12 cellular contexts compared by ENCODE assay signal in genomic region chrX:22950278-22951266, GRCh38. TPM values are rescaled to one million over a fixed set of nuclear protein-coding genes. Genes with fewer than 3 reads are reported as not detected.
A peak's percentile ranks its signal among the peaks of the same experiment; 100 is the strongest.
DNase-seq lines count a peak whose midpoint lies in the region; ATAC-seq and TF ChIP-seq lines count a peak whose summit lies in the region.
"Had no signal": no experiment of that assay in that cellular context is flagged by ENCODE, and none has a peak within 500 bp of the region (broad histone marks: within the 10 kb centered on the region; RNA-seq: fewer than 3 reads in every experiment).

No MANE protein-coding gene starts in this region.

- 55 to 59% methylated on average over 5 of the region's 5 CpGs for WGBS in GM23248 (ENCODE audit: low coverage in 1 of 2, low lambda C conversion rate in 2 of 2, missing lambda C conversion rate in 2 of 2), 2 experiments
- 66 to 81% methylated on average over 5 of the region's 5 CpGs for WGBS in testis, 2 donors

- peaks cover 12% of the 10 kb centered on the region for H3K4me1 ChIP-seq in GM23248 (ENCODE audit: insufficient read depth)
- H3K4me1 ChIP-seq in testis, result no peaks in the 10 kb centered on the region
- H3K4me1 ChIP-seq: psoas muscle had no signal

- H3K27ac ChIP-seq in GM23248 (peak overlapping the region; percentile 32; the same call in 1 of the 2 replicates), testis (no peak overlapping the region)
- H3K27ac ChIP-seq: psoas muscle had no signal

- TF ChIP-seq CTCF in fibroblast of pulmonary artery (IDR thresholded peaks at IDR 0.05; ENCODE audit: low read length, missing control alignments), result no peak
- no peak for TF ChIP-seq CTCF in testis (IDR thresholded peaks at IDR 0.05)

- intact Hi-C loops in testis (cut with DNase I; ENCODE audit: low total_unique reads), result no loop called here

- no peaks in the 10 kb centered on the region for H4K20me1 ChIP-seq in GM23248 (ENCODE audit: insufficient read depth)

- H3K9me3 ChIP-seq in GM23248 (ENCODE audit: low read depth) (no peaks in the 10 kb centered on the region), testis (no peaks in the 10 kb centered on the region)
- H3K9me3 ChIP-seq: psoas muscle had no signal

- H3F3A ChIP-seq in GM23248 (ENCODE audit: insufficient read depth), result peaks cover 3% of the 10 kb centered on the region; the same call in 1 of the 2 replicates

- H3K9ac ChIP-seq in GM23248, result no peak overlapping the region

- H3K9me3 Mint-ChIP-seq in activated T-cell treated with anti-CD3 and anti-CD28 coated beads, Interleukin-2, amount 50 U/mL, for 4 hours, result no peaks in the 10 kb centered on the region

- no peaks in the 10 kb centered on the region for H3K79me2 ChIP-seq in GM23248 (ENCODE audit: insufficient read depth)

- no peak overlapping the region for H3K4me3 Mint-ChIP-seq in activated T-cell treated with anti-CD3 and anti-CD28 coated beads, Interleukin-2, amount 50 U/mL, for 4 hours
- H3K4me3 Mint-ChIP-seq: activated naive CD8-positive, alpha-beta T cell; stimulated activated effector memory CD8-positive, alpha-beta T cell treated with anti-CD3 and anti-CD28 coated beads, Interleukin-12 subunit alpha, Interleukin-12 subunit beta, amount 100 ng/mL, for 72 hours had no signal

- DNase-seq in GM23248, result peak; percentile 90
- peak; percentile 91 for DNase-seq in fibroblast of pulmonary artery (ENCODE audit: low read depth)
- DNase-seq in testis, result peak; percentile 41
- DNase-seq in activated T-cell treated with anti-CD3 and anti-CD28 coated beads, Interleukin-2, amount 50 U/mL, for 4 hours, result no peak
- DNase-seq in NCI-H82 (lab: John Stamatoyannopoulos, UW), result no peak
- DNase-seq: NCI-H146, psoas muscle had no signal

- no peaks in the 10 kb centered on the region for H3K27me3 Mint-ChIP-seq in activated T-cell treated with anti-CD3 and anti-CD28 coated beads, Interleukin-2, amount 50 U/mL, for 4 hours (ENCODE audit: low read depth)
- H3K27me3 Mint-ChIP-seq: activated naive CD8-positive, alpha-beta T cell had no signal

- H3K4me2 ChIP-seq in GM23248 (ENCODE audit: unreplicated experiment), result no peak overlapping the region

- H3K36me3 ChIP-seq in GM23248 (ENCODE audit: low read depth) (no peaks in the 10 kb centered on the region), testis (ENCODE audit: low read depth, missing control alignments) (no peaks in the 10 kb centered on the region)

- no peak for TF ChIP-seq POLR2A in testis (IDR thresholded peaks at IDR 0.05)

- no peaks in the 10 kb centered on the region for H3K36me3 Mint-ChIP-seq in activated T-cell treated with anti-CD3 and anti-CD28 coated beads, Interleukin-2, amount 50 U/mL, for 4 hours (ENCODE audit: insufficient read depth)
- H3K36me3 Mint-ChIP-seq: activated naive CD8-positive, alpha-beta T cell; stimulated activated effector memory CD8-positive, alpha-beta T cell treated with anti-CD3 and anti-CD28 coated beads, Interleukin-12 subunit alpha, Interleukin-12 subunit beta, amount 100 ng/mL, for 72 hours had no signal

- no peaks in the 10 kb centered on the region for H3K4me1 Mint-ChIP-seq in activated T-cell treated with anti-CD3 and anti-CD28 coated beads, Interleukin-2, amount 50 U/mL, for 4 hours (ENCODE audit: low read depth)
- H3K4me1 Mint-ChIP-seq: stimulated activated effector memory CD8-positive, alpha-beta T cell treated with anti-CD3 and anti-CD28 coated beads, Interleukin-12 subunit alpha, Interleukin-12 subunit beta, amount 100 ng/mL, for 72 hours had no signal

- H2AFZ ChIP-seq in GM23248, result no peak overlapping the region

- no peaks in the 10 kb centered on the region for H3K27me3 ChIP-seq in GM23248 (replicated peaks; ENCODE audit: insufficient read depth)
- H3K27me3 ChIP-seq in testis, result no peaks in the 10 kb centered on the region

- in situ Hi-C loops in GM23248 (cut with MboI), result no loop called here

- no peak overlapping the region for H3K4me3 ChIP-seq in GM23248
- no peak overlapping the region for H3K4me3 ChIP-seq in fibroblast of pulmonary artery (replicated peaks; ENCODE audit: low read depth, low read length)
- no peak overlapping the region for H3K4me3 ChIP-seq in testis
- H3K4me3 ChIP-seq: psoas muscle had no signal

- ATAC-seq in SK-N-SH treated with all-trans-retinoic acid at 6 μM for 48 hours, result peak; percentile 44; the same call in 2 of the 3 replicates
- no peak for ATAC-seq in GM21576 (IDR thresholded peaks at IDR 0.05; ENCODE audit: unreplicated experiment)
- ATAC-seq in activated T-cell treated with anti-CD3 and anti-CD28 coated beads, Interleukin-2, amount 50 U/mL, for 4 hours, result no peak
- ATAC-seq in GM19395 (IDR thresholded peaks at IDR 0.05; ENCODE audit: unreplicated experiment), result no peak
- ATAC-seq: psoas muscle; stimulated activated effector memory CD8-positive, alpha-beta T cell treated with anti-CD3 and anti-CD28 coated beads, Interleukin-12 subunit alpha, Interleukin-12 subunit beta, amount 100 ng/mL, for 72 hours had no signal

- no peaks in the 10 kb centered on the region for H3K9me2 ChIP-seq in GM23248 (ENCODE audit: insufficient read depth)

TF ChIP-seq in SK-N-SH treated with all-trans-retinoic acid at 6 μM for 48 hours, 23 proteins besides CTCF, POLR2A, EP300 and RAD21:
- TF ChIP-seq BACH2 (CRISPR knock-in tag; IDR thresholded peaks at IDR 0.05; ENCODE audit: borderline replicate concordance), result no peak

RNA-seq across cellular contexts. Expression of gene DDX53, which starts 49.2 kb away (rescaled TPM):
- total RNA-seq in GM23248 (2014; rRNA removed; shearing (Covaris generic)), result not detected in 2 replicates
- not detected in 2 replicates for polyA plus RNA-seq in GM23248 (2016; fragmentation: Nextera tagmentation; extraction: Ambion mirVana)
- 1 to 10 TPM; 4.6 to 7.1 TPM for total RNA-seq in testis
- 5.3 TPM for polyA plus RNA-seq in testis (ENCODE audit: insufficient read depth, low read depth, low replicate concordance)
- total RNA-seq in activated T-cell treated with anti-CD3 and anti-CD28 coated beads, Interleukin-2, amount 50 U/mL, for 4 hours, result not detected
- total RNA-seq: psoas muscle had no signal
- polyA plus RNA-seq: psoas muscle had no signal

Comparison
In these comparisons a context has a peak if more than half of its experiments do, and no peak if none do; other contexts are left out.
1. DNase-seq: peak in GM23248 (single experiment), fibroblast of pulmonary artery (single experiment) and testis (single experiment); none in activated T-cell treated with anti-CD3 and anti-CD28 coated beads, Interleukin-2, amount 50 U/mL, for 4 hours (single experiment) and NCI-H82 (single experiment).